ENCODE assay signal across 8 cellular contexts in genomic region chr16:27203429-27204231, GRCh38. TPM values are rescaled to one million over a fixed set of nuclear protein-coding genes. Genes with fewer than 3 reads are reported as not detected.
DNase-seq lines count a peak whose midpoint lies in the region; ATAC-seq and TF ChIP-seq lines count a peak whose summit lies in the region.

KDM8 (plus strand) TSS chr16:27203526; CDS start chr16:27210124, 6,598 bp downstream.

- no peaks in the 10 kb centered on the region for H3K36me3 ChIP-seq in muscle layer of colon (ENCODE audit: insufficient read depth, low read length)

- peaks cover 8% of the 10 kb centered on the region for H3K4me1 ChIP-seq in muscle layer of colon (ENCODE audit: insufficient read depth, low read length)

- H3K4me1 Mint-ChIP-seq in activated T-cell treated with anti-CD3 and anti-CD28 coated beads, Interleukin-2, amount 50 U/mL, for 4 hours (ENCODE audit: low read depth), result peaks cover 52% of the 10 kb centered on the region

- H3K36me3 Mint-ChIP-seq in activated T-cell treated with anti-CD3 and anti-CD28 coated beads, Interleukin-2, amount 50 U/mL, for 4 hours (ENCODE audit: insufficient read depth), result no peaks in the 10 kb centered on the region

- H3K9me3 ChIP-seq in muscle layer of colon (ENCODE audit: low read length), result no peaks in the 10 kb centered on the region

- H3K27me3 ChIP-seq in muscle layer of colon (ENCODE audit: control insufficient read depth in 1 of 2, insufficient read depth in 2 of 2, low read length in 2 of 2), result no peaks in the 10 kb centered on the region

- H3K4me3 Mint-ChIP-seq in activated T-cell treated with anti-CD3 and anti-CD28 coated beads, Interleukin-2, amount 50 U/mL, for 4 hours, result peak within 1 kb of the TSS; percentile 92

- peak within 1 kb of the TSS; percentile 92 for H3K9ac ChIP-seq in muscle layer of colon (ENCODE audit: low read length)

- no peaks in the 10 kb centered on the region for H3K9me3 Mint-ChIP-seq in activated T-cell treated with anti-CD3 and anti-CD28 coated beads, Interleukin-2, amount 50 U/mL, for 4 hours

- no peaks in the 10 kb centered on the region for H3K27me3 Mint-ChIP-seq in activated T-cell treated with anti-CD3 and anti-CD28 coated beads, Interleukin-2, amount 50 U/mL, for 4 hours (ENCODE audit: low read depth)

- in situ Hi-C loops in KBM-7 (cut with MboI; ENCODE audit: low pct_unique_long_range_greater_than_20kb, low sequenced_read_pairs), result no loop called here

- H3K4me3 ChIP-seq in muscle layer of colon (ENCODE audit: low read depth in 1 of 2, low read length in 2 of 2), result peak within 1 kb of the TSS; percentile 70 to 94

- ATAC-seq in GM21717 (IDR thresholded peaks at IDR 0.05; ENCODE audit: unreplicated experiment) (peak; percentile 80), esophagus mucosa (peak; percentile 98)
- peak; percentile 87 to 93 for ATAC-seq in activated T-cell treated with anti-CD3 and anti-CD28 coated beads, Interleukin-2, amount 50 U/mL, for 4 hours

- peak; percentile 99 for DNase-seq in DMS153 treated with DMSO at 0.1 percent for 48 hours (lab: John Stamatoyannopoulos, UW; ENCODE audit: unreplicated experiment)
- peak; percentile 98 for DNase-seq in KBM-7
- peak; percentile 99 for DNase-seq in activated T-cell treated with anti-CD3 and anti-CD28 coated beads, Interleukin-2, amount 50 U/mL, for 4 hours
- peak; percentile 99 for DNase-seq in stimulated activated CD8-positive, alpha-beta memory T cell treated with anti-CD3 and anti-CD28 coated beads, Interleukin-7, amount 100 ng/mL, for 24 hours (ENCODE audit: low read depth)

- peak within 1 kb of the TSS; percentile 100 for H3K27ac ChIP-seq in muscle layer of colon (ENCODE audit: low read depth, low read length)

TF ChIP-seq in PFSK-1, 5 proteins besides CTCF, POLR2A, EP300 and RAD21:
- peak; percentile 92 for TF ChIP-seq POLR2AphosphoS5 (IDR thresholded peaks at IDR 0.05; ENCODE audit: low read depth, low read length)
- peak; percentile 82 for TF ChIP-seq FOXP2 (optimal IDR thresholded peaks at IDR 0.05; ENCODE audit: borderline replicate concordance, extremely low read depth, extremely low read length, insufficient read depth)
- TF ChIP-seq SIN3A (IDR thresholded peaks at IDR 0.05; ENCODE audit: borderline replicate concordance, insufficient read depth, low read length), result peak; percentile 87; the same call in 1 of the 2 replicates
- 0 out of 4 replicates have a peak, but pooled peaks of 1 of the 2 experiments have one; percentile 66 for TF ChIP-seq REST (IDR thresholded peaks at IDR 0.05; ENCODE audit: insufficient read depth in 1 of 2, low read depth in 2 of 2, low read length in 2 of 2)
- peak; percentile 79 for TF ChIP-seq TAF1 (IDR thresholded peaks at IDR 0.05; ENCODE audit: borderline replicate concordance, insufficient read depth, low read length)

RNA-seq across cellular contexts. Expression of gene KDM8, which starts in this region (rescaled TPM):
- 4.7 TPM for polyA plus RNA-seq in PFSK-1 (2012; ENCODE audit: insufficient read length, low read depth)
- total RNA-seq in activated T-cell treated with anti-CD3 and anti-CD28 coated beads, Interleukin-2, amount 50 U/mL, for 4 hours, result 10 to 100 TPM in 1 of 3 donors, 1 to 10 TPM in 2; 8.8 to 10.7 (median 8.9) TPM
- total RNA-seq in esophagus mucosa, result 3.9 TPM

Comparison
In these comparisons a context has a peak if more than half of its experiments do, and no peak if none do; other contexts are left out.
1. Peak in every context shown above with its lines: DNase-seq, ATAC-seq, H3K4me3 ChIP-seq and H3K27ac ChIP-seq.